ENCODE assay signal across 13 cellular contexts in the genomic region with DNA sequence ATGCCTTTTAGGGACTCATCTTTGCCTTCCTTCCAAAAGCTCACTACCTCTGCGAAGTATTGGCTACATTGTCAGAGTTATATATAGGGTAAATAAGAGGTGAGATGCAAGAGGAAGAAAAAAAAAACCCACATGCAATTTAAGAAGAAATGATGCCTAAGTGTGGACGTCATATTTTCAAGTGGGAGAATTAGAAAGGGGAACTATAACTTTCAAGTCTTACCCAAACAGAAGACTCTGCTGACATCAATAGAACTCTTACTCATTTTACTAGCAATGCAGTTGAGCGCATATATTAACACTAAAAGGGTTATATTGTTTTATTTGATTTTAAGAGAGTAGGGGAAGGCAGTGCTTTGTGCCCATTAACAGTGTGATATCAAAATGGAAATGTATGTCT. TPM values are rescaled to one million over a fixed set of nuclear protein-coding genes. Genes with fewer than 3 reads are reported as not detected.
DNase-seq lines count a peak whose midpoint lies in the region; ATAC-seq and TF ChIP-seq lines count a peak whose summit lies in the region.
"Had no signal": no experiment of that assay in that cellular context is flagged by ENCODE, and none has a peak within 500 bp of the region (broad histone marks: within the 10 kb centered on the region; RNA-seq: fewer than 3 reads in every experiment).

No MANE protein-coding gene starts in this region.

- H3K36me3 Mint-ChIP-seq in stimulated activated naive B cell treated with anti-CD40 and anti-IgM and Interleukin-4, amounts not matched to agents 10 μg/mL and 1 μg/mL and 100 μg/mL, for 72 hours: peaks cover 49 to 66% of the 10 kb centered on the region in 2 donors
- no peaks in the 10 kb centered on the region for H3K36me3 Mint-ChIP-seq in HFFc6 (ENCODE audit: low read depth)

- DNase-seq in stimulated activated naive B cell treated with anti-CD40 and anti-IgM and Interleukin-4, amounts not matched to agents 10 μg/mL and 1 μg/mL and 100 μg/mL, for 72 hours: no peak
- DNase-seq in OCI-M2 (lab: John Stamatoyannopoulos, UW; ENCODE audit: unreplicated experiment): no peak
- no peak for DNase-seq in HFFc6
- DNase-seq in globus pallidus (ENCODE audit: low spot score): no peak
- DNase-seq: activated CD4-positive, alpha-beta T cell treated with anti-CD3 and anti-CD28 coated beads, Interleukin-2, amount 50 U/mL, for 48 hours; activated naive CD4-positive, alpha-beta T cell; Calu3; caudate nucleus; stimulated activated CD4-positive, alpha-beta T cell treated with anti-CD3 and anti-CD28 coated beads, Interleukin-4, amount 100 ng/mL, for 4 hours had no signal

- peak overlapping the region; percentile 58 to 70 for H3K4me3 Mint-ChIP-seq in stimulated activated naive B cell treated with anti-CD40 and anti-IgM and Interleukin-4, amounts not matched to agents 10 μg/mL and 1 μg/mL and 100 μg/mL, for 72 hours
- no peak overlapping the region for H3K4me3 Mint-ChIP-seq in HFFc6
- H3K4me3 Mint-ChIP-seq: T-helper 1 cell treated with Interleukin-12 subunit alpha and Interleukin-12 subunit beta and Interleukin-4 antibody, amounts not matched to agents 30 μg/mL and 1 μg/mL, for 36 hours had no signal

- H3K27ac Mint-ChIP-seq in stimulated activated naive B cell treated with anti-CD40 and anti-IgM and Interleukin-4, amounts not matched to agents 10 μg/mL and 1 μg/mL and 100 μg/mL, for 72 hours: peak overlapping the region; percentile 91
- no peak overlapping the region for H3K27ac Mint-ChIP-seq in HFFc6
- H3K27ac Mint-ChIP-seq: T-helper 1 cell treated with Interleukin-12 subunit alpha and Interleukin-12 subunit beta and Interleukin-4 antibody, amounts not matched to agents 30 μg/mL and 1 μg/mL, for 36 hours had no signal

- peaks cover 40 to 78% of the 10 kb centered on the region in 2 donors for H3K4me1 Mint-ChIP-seq in stimulated activated naive B cell treated with anti-CD40 and anti-IgM and Interleukin-4, amounts not matched to agents 10 μg/mL and 1 μg/mL and 100 μg/mL, for 72 hours
- no peaks in the 10 kb centered on the region for H3K4me1 Mint-ChIP-seq in HFFc6 (ENCODE audit: low read depth)

- ATAC-seq in GM19035 (IDR thresholded peaks at IDR 0.05; ENCODE audit: unreplicated experiment) (peak; percentile 87), HG02571 (IDR thresholded peaks at IDR 0.05; ENCODE audit: unreplicated experiment) (peak; percentile 69), HG03432 (IDR thresholded peaks at IDR 0.05; ENCODE audit: unreplicated experiment) (peak; percentile 82)
- ATAC-seq in stimulated activated naive B cell treated with anti-CD40 and anti-IgM and Interleukin-4, amounts not matched to agents 10 μg/mL and 1 μg/mL and 100 μg/mL, for 72 hours (replicated peaks): peak; percentile 96

- H3K9me3 Mint-ChIP-seq in stimulated activated naive B cell treated with anti-CD40 and anti-IgM and Interleukin-4, amounts not matched to agents 10 μg/mL and 1 μg/mL and 100 μg/mL, for 72 hours: peaks cover 0 to 2% of the 10 kb centered on the region in 2 donors
- H3K9me3 Mint-ChIP-seq in HFFc6: no peaks in the 10 kb centered on the region
- H3K9me3 Mint-ChIP-seq: T-helper 1 cell treated with Interleukin-12 subunit alpha and Interleukin-12 subunit beta and Interleukin-4 antibody, amounts not matched to agents 30 μg/mL and 1 μg/mL, for 36 hours had no signal

- no peaks in the 10 kb centered on the region for H3K27me3 Mint-ChIP-seq in stimulated activated naive B cell treated with anti-CD40 and anti-IgM and Interleukin-4, amounts not matched to agents 10 μg/mL and 1 μg/mL and 100 μg/mL, for 72 hours
- H3K27me3 Mint-ChIP-seq in HFFc6 (ENCODE audit: insufficient read depth): peaks cover 6% of the 10 kb centered on the region

- no peak for TF ChIP-seq CTCF in HFFc6 (IDR thresholded peaks at IDR 0.05)

RNA-seq across cellular contexts. Expression of gene EBF1, which starts 15.7 kb away (rescaled TPM):
- total RNA-seq in HFFc6 (2021; fragmentation: NEBNext Ultra II Directional; extraction: Animal tissue kit (Norgen Biotek cat#: 25700)): under 1 TPM in 4 of 6 experiments, not detected in 2; 0.16 to 0.41 (median 0.26) TPM
- total RNA-seq: Calu3 had no signal
